ENCODE assay signal across 17 cellular contexts in the genomic region with DNA sequence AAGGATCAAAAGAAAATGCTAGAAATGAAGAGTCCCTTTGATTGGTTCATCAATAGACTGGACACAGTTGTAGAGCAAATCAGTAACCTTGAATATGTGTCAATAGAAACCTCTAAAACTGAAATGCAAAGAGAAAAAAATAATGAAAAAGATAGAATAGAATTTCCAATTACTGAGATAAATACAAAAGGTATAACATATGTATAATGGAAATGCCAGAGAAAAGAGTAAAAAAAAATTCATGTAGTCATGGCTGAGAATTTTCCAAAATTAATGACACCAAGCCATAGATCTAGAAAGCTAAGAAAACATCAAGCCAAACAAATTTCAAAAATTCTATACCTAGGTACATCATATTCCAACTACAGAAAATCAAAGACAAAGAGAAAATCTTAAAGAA.
"Had no signal": no experiment of that assay in that cellular context is flagged by ENCODE, and none has a peak within 500 bp of the region (broad histone marks: within the 10 kb centered on the region; RNA-seq: fewer than 3 reads in every experiment).

No MANE protein-coding gene starts in this region.

- H3K4me1 ChIP-seq: esophagus muscularis mucosa, foreskin keratinocyte, gastroesophageal sphincter, heart left ventricle, left lung, lower lobe of right lung had no signal

- H3K36me3 ChIP-seq: esophagus muscularis mucosa, gastroesophageal sphincter, heart left ventricle, left lung, lower lobe of right lung had no signal

- H2AFZ ChIP-seq: hepatocyte had no signal

- DNase-seq: dermis blood vessel endothelial cell; dorsolateral prefrontal cortex; effector CD4-positive, alpha-beta T cell; effector memory CD4-positive, alpha-beta T cell; foreskin keratinocyte; heart left ventricle; left cardiac atrium; left lung; left ventricle myocardium superior; lower lobe of right lung; mesendoderm; midbrain; naive thymus-derived CD4-positive, alpha-beta T cell had no signal

- ATAC-seq: foreskin keratinocyte; gastroesophageal sphincter; heart left ventricle; left cardiac atrium; left lung; left ventricle myocardium superior; lower lobe of right lung; naive thymus-derived CD4-positive, alpha-beta T cell had no signal

- H3K4me3 ChIP-seq: coronary artery, dorsolateral prefrontal cortex, esophagus muscularis mucosa, gastroesophageal sphincter, heart left ventricle, hepatocyte, left lung, lower lobe of right lung had no signal

- H3K4me2 ChIP-seq: hepatocyte had no signal

- H3K79me2 ChIP-seq: hepatocyte had no signal

- H3K27ac ChIP-seq: coronary artery, dorsolateral prefrontal cortex, esophagus muscularis mucosa, foreskin keratinocyte, gastroesophageal sphincter, heart left ventricle, hepatocyte, left lung, lower lobe of right lung had no signal

- H3K27me3 ChIP-seq: esophagus muscularis mucosa, foreskin keratinocyte, gastroesophageal sphincter, heart left ventricle, hepatocyte, left lung had no signal
